Comparison of ENCODE assay signal across 18 cellular contexts in the genomic region with DNA sequence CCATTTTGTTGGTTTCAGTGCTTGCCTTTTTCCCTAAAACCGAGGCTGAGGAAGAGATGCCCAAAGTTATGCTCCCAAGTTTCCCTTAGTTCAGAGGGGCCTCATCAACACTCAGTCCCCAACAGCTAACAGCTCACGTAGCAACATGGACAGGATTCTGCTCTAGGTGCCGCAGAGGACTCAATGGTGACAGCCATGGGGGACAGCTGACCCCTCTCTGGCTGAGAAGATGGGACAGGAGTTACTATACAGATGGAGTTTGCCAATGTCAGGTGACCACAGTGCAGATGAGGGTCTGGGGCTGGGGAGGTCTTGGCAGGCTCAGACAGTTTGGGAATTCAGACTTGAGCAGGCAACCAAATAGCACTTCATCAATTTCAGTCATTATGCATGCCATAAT.
DNase-seq lines count a peak whose midpoint lies in the region; ATAC-seq, FAIRE-seq and TF ChIP-seq lines count a peak whose summit lies in the region.
"Had no signal": no experiment of that assay in that cellular context is flagged by ENCODE, and none has a peak within 500 bp of the region (broad histone marks: within the 10 kb centered on the region; RNA-seq: fewer than 3 reads in every experiment).

No MANE protein-coding gene starts in this region.

- no peak overlapping the region for H3K27ac ChIP-seq in right atrium auricular region
- H3K27ac ChIP-seq in H1 (ENCODE audit: low read depth, low read length) = no peak overlapping the region
- H3K27ac ChIP-seq: C4-2B had no signal

- H3K9me3 ChIP-seq in right atrium auricular region = no peaks in the 10 kb centered on the region
- H3K9me3 ChIP-seq in H1 (ENCODE audit: insufficient read depth in 2 of 2, low read depth in 1 of 2, low read length in 1 of 2) = peaks cover 0 to 11% of the 10 kb centered on the region in 2 experiments; a peak in 1 of 4 replicates
- H3K9me3 ChIP-seq: BE2C had no signal

- no peak overlapping the region for H3K18ac ChIP-seq in H1 (ENCODE audit: extremely low read depth, low read length)

- no peak for TF ChIP-seq EP300 in H1 (IDR thresholded peaks at IDR 0.05; ENCODE audit: borderline replicate concordance in 1 of 2, low read depth in 2 of 2, low read length in 2 of 2)

- H2BK15ac ChIP-seq in H1 (ENCODE audit: low read length) = no peak overlapping the region

- H3K36me3 ChIP-seq in right atrium auricular region = no peaks in the 10 kb centered on the region
- no peaks in the 10 kb centered on the region for H3K36me3 ChIP-seq in H1 (ENCODE audit: control insufficient read depth in 2 of 4, insufficient read depth in 4 of 4, low read length in 3 of 4)
- H3K36me3 ChIP-seq: BE2C had no signal

- no peaks in the 10 kb centered on the region for H3K79me1 ChIP-seq in H1 (ENCODE audit: low read depth, low read length)

- no peak overlapping the region for H2BK20ac ChIP-seq in H1 (ENCODE audit: low read length)

- CTCF ChIA-PET in H1 (lab: Charles Lee; ENCODE audit: partially characterized antibody) = interaction anchor here (0.6 to 1.1 kb wide), 2 partner anchors 32 to 46 kb away, joined by 3 read pairs; no protein-coding TSS in a partner anchor

- no peak for FAIRE-seq in H1 (lab: Jason Lieb, UNC)
- FAIRE-seq: A204.1, G401.6, GM12891 had no signal

- H3K27ac Mint-ChIP-seq in osteocyte (ENCODE audit: unreplicated experiment) = no peak overlapping the region

- POLR2A ChIA-PET in H1 (lab: Charles Lee; ENCODE audit: partially characterized antibody) = interaction anchor here (0.9 kb wide), 1 partner anchor 54 kb away, joined by 3 read pairs; no protein-coding TSS in a partner anchor

- no peaks in the 10 kb centered on the region for H3K36me3 Mint-ChIP-seq in osteocyte (ENCODE audit: unreplicated experiment)
- H3K36me3 Mint-ChIP-seq: CD4-positive, alpha-beta memory T cell had no signal

- no peaks in the 10 kb centered on the region for H3K4me1 Mint-ChIP-seq in osteocyte (ENCODE audit: unreplicated experiment)
- H3K4me1 Mint-ChIP-seq: CD4-positive, alpha-beta memory T cell had no signal

- no peak overlapping the region for H3K23ac ChIP-seq in H1 (ENCODE audit: insufficient read length)

- H2BK12ac ChIP-seq in H1 (ENCODE audit: low read depth, low read length) = no peak overlapping the region

- peak overlapping the region; percentile 59; the same call in 1 of the 2 replicates for H4K8ac ChIP-seq in H1 (ENCODE audit: extremely low read depth, insufficient read depth, low read length)

- intact Hi-C loops in left ventricle myocardium superior (cut with micrococcal nuclease) = no loop called here

- no peak overlapping the region for H3K4me2 ChIP-seq in H1 (ENCODE audit: insufficient read depth in 1 of 2, low read depth in 2 of 2, low read length in 2 of 2)

- TF ChIP-seq CTCF in right atrium auricular region (IDR thresholded peaks at IDR 0.05) = no peak
- no peak for TF ChIP-seq CTCF in H1 (IDR thresholded peaks at IDR 0.05; ENCODE audit: control extremely low read depth in 1 of 3, insufficient read depth in 1 of 3, low read depth in 1 of 3, low read length in 3 of 3)
- no peak for TF ChIP-seq CTCF in osteocyte (IDR thresholded peaks at IDR 0.05)

- no peaks in the 10 kb centered on the region for H3K79me2 ChIP-seq in H1 (ENCODE audit: control insufficient read depth in 1 of 2, insufficient read depth in 2 of 2, low read length in 2 of 2)

- ATAC-seq in left ventricle myocardium superior = no peak
- ATAC-seq in GM19351 (IDR thresholded peaks at IDR 0.05; ENCODE audit: unreplicated experiment) = no peak
- no peak for ATAC-seq in HG02759 (IDR thresholded peaks at IDR 0.05; ENCODE audit: unreplicated experiment)

- peaks cover 39% of the 10 kb centered on the region for H3K27me3 Mint-ChIP-seq in osteocyte (ENCODE audit: unreplicated experiment)

- no peak overlapping the region for H3K14ac ChIP-seq in H1 (ENCODE audit: insufficient read length)

- DNase-seq in right atrium auricular region (ENCODE audit: low spot score) (peak; percentile 23), left ventricle myocardium superior (no peak), H1 (ENCODE audit: low read depth in 1 of 2, low spot score in 2 of 2) (no peak), osteocyte (ENCODE audit: extremely low spot score, unreplicated experiment) (peak; percentile 54), NCI-H2196 treated with DMSO at 0.1 percent for 48 hours (lab: John Stamatoyannopoulos, UW; ENCODE audit: unreplicated experiment) (no peak)
- DNase-seq: BE2C; CD4-positive, alpha-beta memory T cell; DMS79 treated with DMSO at 0.1 percent for 48 hours; EL; GOT3; HCEC 1CT; IMR-90 had no signal

- 79% methylated on average over 3 of the region's 3 CpGs; no CpG with 5 or more reads in 1 of the 2 experiments for WGBS in H1 (ENCODE audit: extremely low coverage in 1 of 2, insufficient coverage in 1 of 2, insufficient read length in 1 of 2, insufficient replicate concordance in 2 of 2, low coverage in 1 of 2, low lambda C conversion rate in 2 of 2, missing lambda C conversion rate in 1 of 2), 2 experiments

- no peaks in the 10 kb centered on the region for H3K4me1 ChIP-seq in right atrium auricular region
- peaks cover 0 to 5% (median under 1%) of the 10 kb centered on the region in 4 experiments; a peak in 2 of 7 replicates for H3K4me1 ChIP-seq in H1 (replicated peaks in 1 of 4; ENCODE audit: control insufficient read depth in 3 of 4, insufficient read depth in 4 of 4, low read length in 3 of 4)
- H3K4me1 ChIP-seq: BE2C had no signal

- no peak overlapping the region for H4K91ac ChIP-seq in H1 (replicated peaks; ENCODE audit: insufficient read length, low read length)

- H2BK120ac ChIP-seq in H1 (replicated peaks; ENCODE audit: low read depth, low read length) = no peak overlapping the region

- H3K56ac ChIP-seq in H1 (replicated peaks; ENCODE audit: insufficient read length, low read depth, low read length) = no peak overlapping the region

- TF ChIP-seq POLR2A in H1 (IDR thresholded peaks at IDR 0.05; ENCODE audit: control extremely low read depth in 1 of 2, low read depth in 2 of 2, low read length in 2 of 2) = no peak

- H3K23me2 ChIP-seq in H1 (ENCODE audit: low read depth, low read length) = no peaks in the 10 kb centered on the region

- H3K4me3 ChIP-seq in right atrium auricular region (no peak overlapping the region), H1 (ENCODE audit: extremely low read depth in 1 of 4, insufficient read depth in 2 of 4, low read depth in 3 of 4, low read length in 4 of 4) (no peak overlapping the region)

- no peak overlapping the region for H2AFZ ChIP-seq in H1 (ENCODE audit: low read length)

- no peak overlapping the region for H2AK5ac ChIP-seq in H1 (ENCODE audit: low read depth, low read length)

- no peaks in the 10 kb centered on the region for H3K27me3 ChIP-seq in right atrium auricular region
- peaks cover 0 to 5% (median 1%) of the 10 kb centered on the region in 4 experiments; a peak in 2 of 7 replicates for H3K27me3 ChIP-seq in H1 (replicated peaks in 1 of 4; ENCODE audit: control insufficient read depth in 3 of 4, extremely low read depth in 1 of 4, insufficient read depth in 3 of 4, low read length in 3 of 4)

- H3K4ac ChIP-seq in H1 (replicated peaks; ENCODE audit: insufficient read length, low read depth, low read length) = no peak overlapping the region

- H4K5ac ChIP-seq in H1 (ENCODE audit: insufficient read length, low read depth, low read length) = no peak overlapping the region

- no peak overlapping the region for H2BK5ac ChIP-seq in H1 (ENCODE audit: low read depth, low read length)

- TF ChIP-seq RAD21 in H1 (IDR thresholded peaks at IDR 0.05 in 1 of 2, conservative IDR thresholded peaks at IDR 0.05 in 1 of 2; ENCODE audit: low read depth in 2 of 2, low read length in 2 of 2) = no peak

- no peaks in the 10 kb centered on the region for H4K20me1 ChIP-seq in H1 (replicated peaks in 1 of 2; ENCODE audit: control insufficient read depth in 1 of 2, insufficient read depth in 2 of 2, low read length in 2 of 2)

- H3K9ac ChIP-seq in H1 (replicated peaks in 1 of 4; ENCODE audit: extremely low read depth in 1 of 4, low read depth in 3 of 4, low read length in 3 of 4) = no peak overlapping the region

- no peak overlapping the region for H3K4me3 Mint-ChIP-seq in osteocyte (ENCODE audit: unreplicated experiment)
- H3K4me3 Mint-ChIP-seq: CD4-positive, alpha-beta memory T cell had no signal

- no peaks in the 10 kb centered on the region for H3K9me3 Mint-ChIP-seq in osteocyte (ENCODE audit: unreplicated experiment)
- H3K9me3 Mint-ChIP-seq: CD4-positive, alpha-beta memory T cell had no signal

TF ChIP-seq in H1, 55 proteins besides CTCF, POLR2A, EP300 and RAD21:
- TF ChIP-seq ZNF274 (IDR thresholded peaks at IDR 0.05; ENCODE audit: borderline replicate concordance, extremely low read depth, low read length) (no peak), CREB1 (IDR thresholded peaks at IDR 0.05) (no peak), EGR1 (IDR thresholded peaks at IDR 0.05; ENCODE audit: borderline replicate concordance, low read depth, low read length) (no peak), SRF (IDR thresholded peaks at IDR 0.05; ENCODE audit: low read depth, low read length) (no peak), NANOG (IDR thresholded peaks at IDR 0.05; ENCODE audit: insufficient read depth, low read depth, low read length, poor library complexity, severe bottlenecking) (no peak), SIX5 (IDR thresholded peaks at IDR 0.05; ENCODE audit: low read depth, low read length) (no peak)
- TF ChIP-seq, protein P1, sequence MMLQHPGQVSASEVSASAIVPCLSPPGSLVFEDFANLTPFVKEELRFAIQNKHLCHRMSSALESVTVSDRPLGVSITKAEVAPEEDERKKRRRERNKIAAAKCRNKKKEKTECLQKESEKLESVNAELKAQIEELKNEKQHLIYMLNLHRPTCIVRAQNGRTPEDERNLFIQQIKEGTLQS (IDR thresholded peaks at IDR 0.05; ENCODE audit: insufficient read depth, low read depth, low read length) = no peak

Comparison
In these comparisons a context has a peak if more than half of its experiments do, and no peak if none do; other contexts are left out.
1. DNase-seq: peak in right atrium auricular region (single experiment) and osteocyte (single experiment); none in left ventricle myocardium superior (single experiment), H1 (0 of 2) and NCI-H2196 treated with DMSO at 0.1 percent for 48 hours (single experiment).